27 cellular contexts compared by ENCODE assay signal in the genomic region with DNA sequence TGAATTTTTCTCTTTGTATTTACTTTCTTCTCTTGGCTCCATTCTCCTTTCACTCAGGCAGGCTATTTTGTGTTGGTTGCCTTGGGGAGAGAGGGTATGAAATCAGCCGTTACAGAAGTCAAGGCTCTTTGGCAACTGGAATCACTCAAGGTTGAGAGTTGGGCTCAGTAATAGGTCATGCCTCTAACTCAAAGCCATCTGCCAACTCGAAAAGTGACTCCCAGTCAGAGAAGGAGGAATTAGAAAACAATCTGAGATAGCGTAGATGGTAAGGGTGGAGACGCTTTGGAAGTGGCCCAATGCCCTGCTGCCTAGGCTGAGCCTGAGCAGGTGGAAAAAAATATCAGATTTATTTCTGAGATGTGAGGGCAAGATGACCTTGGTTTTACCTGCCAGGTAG.
"Had no signal": no experiment of that assay in that cellular context is flagged by ENCODE, and none has a peak within 500 bp of the region (broad histone marks: within the 10 kb centered on the region; RNA-seq: fewer than 3 reads in every experiment).

No MANE protein-coding gene starts in this region.

- H3K4me3 ChIP-seq: neural progenitor cell, ovary, pancreas, prostate gland, psoas muscle, right atrium auricular region, right lobe of liver, sigmoid colon, skin epidermis, smooth muscle cell, spleen had no signal

- H3K4me2 ChIP-seq: neural progenitor cell, smooth muscle cell had no signal

- H3K36me3 ChIP-seq: neural progenitor cell, neutrophil, ovary, pancreas, prostate gland, right atrium auricular region, right lobe of liver, sigmoid colon, spleen had no signal

- H3K4me1 ChIP-seq: pancreas, prostate gland, psoas muscle, right atrium auricular region, right lobe of liver, sigmoid colon, spleen had no signal

- H3K27me3 ChIP-seq: neural progenitor cell, neutrophil, ovary, right atrium auricular region, right lobe of liver, sigmoid colon had no signal

- DNase-seq: naive thymus-derived CD8-positive, alpha-beta T cell; natural killer cell; nephron progenitor cell; nucleus accumbens; occipital lobe; ovary; pancreas; posterior cingulate gyrus; psoas muscle; retina; right cardiac atrium; right lobe of liver; sigmoid colon; small intestine; spleen; stimulated activated CD4-positive, alpha-beta T cell treated with anti-CD3 and anti-CD28 coated beads, Interleukin-12 subunit alpha, Interleukin-12 subunit beta, amount 100 ng/mL, for 4 hours; stimulated activated CD4-positive, alpha-beta T cell treated with anti-CD3 and anti-CD28 coated beads, Interleukin-15, amount 100 ng/mL, for 24 hours; stimulated activated CD4-positive, alpha-beta T cell treated with anti-CD3 and anti-CD28 coated beads, Interleukin-1b, Interleukin-23, amount 100 ng/mL, for 48 hours; stimulated activated CD4-positive, alpha-beta T cell treated with anti-CD3 and anti-CD28 coated beads, Interleukin-2, amount 100 ng/mL, for 24 hours had no signal

- ATAC-seq: naive thymus-derived CD8-positive, alpha-beta T cell; natural killer cell; natural killer cell treated with Interleukin-12 subunit alpha and Interleukin-12 subunit beta and Interleukin-15 and Interleukin-18, amount 100 ng/mL, for 72 hours; pancreas; psoas muscle; right cardiac atrium; right lobe of liver; sciatic nerve had no signal

- H3K9ac ChIP-seq: neural progenitor cell had no signal

- H3K9me3 ChIP-seq: neutrophil, ovary, pancreas, prostate gland, psoas muscle, right atrium auricular region, right lobe of liver, sigmoid colon, spleen had no signal

- H3K27ac ChIP-seq: neural progenitor cell, neutrophil, ovary, pancreas, prostate gland, psoas muscle, right atrium auricular region, right lobe of liver, sigmoid colon, skin epidermis, spleen had no signal

- H2AFZ ChIP-seq: neural progenitor cell had no signal
